ENCODE assay signal across 9 cellular contexts in the genomic region with DNA sequence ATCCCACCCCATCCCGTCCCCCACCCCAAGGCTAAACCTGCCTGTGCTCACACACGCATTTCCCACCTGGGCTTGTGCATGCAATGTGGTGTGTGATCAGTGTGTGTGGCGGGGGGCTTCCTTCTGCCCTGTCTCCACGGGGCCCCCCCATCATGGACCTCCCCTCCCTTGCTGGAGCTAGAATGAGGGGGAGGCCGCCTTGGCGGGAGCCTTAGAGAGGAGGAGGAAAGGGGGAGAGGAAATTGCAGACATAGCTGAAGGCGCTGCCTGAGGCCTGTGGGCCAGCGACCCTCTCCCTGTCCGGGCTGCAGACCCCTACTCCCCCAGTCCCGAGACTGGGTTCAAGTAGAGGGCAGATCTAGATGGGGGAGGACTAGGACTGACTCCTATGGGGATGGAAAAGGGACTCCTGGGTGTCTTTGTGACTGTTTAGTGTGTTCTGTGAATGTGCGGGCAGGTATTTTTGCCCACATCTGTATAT. TPM values are rescaled to one million over a fixed set of nuclear protein-coding genes. Genes with fewer than 3 reads are reported as not detected.
DNase-seq lines count a peak whose midpoint lies in the region; ATAC-seq and TF ChIP-seq lines count a peak whose summit lies in the region.
"Had no signal": no experiment of that assay in that cellular context is flagged by ENCODE, and none has a peak within 500 bp of the region (broad histone marks: within the 10 kb centered on the region; RNA-seq: fewer than 3 reads in every experiment).

No MANE protein-coding gene starts in this region.

- H3K27ac ChIP-seq in stomach = peak overlapping the region in 4 of 5 donors; percentile 80 to 93 (median 90)

- DNase-seq in activated CD4-positive, alpha-beta T cell treated with anti-CD3 and anti-CD28 coated beads, Interleukin-2, amount 10 ng/mL, durations not matched to agents 24 days and 14 days = no peak
- no peak for DNase-seq in activated CD4-positive, alpha-beta T cell treated with anti-CD3 and anti-CD28 coated beads for 4 hours
- DNase-seq in activated T-helper 1 cell treated with anti-CD3 and anti-CD28 coated beads, Interleukin-12 subunit alpha, Interleukin-12 subunit beta, Interleukin-2, Interleukin-4 antibody, amounts not matched to agents 30 ng/mL and 10 ng/mL and 1 ng/mL, durations not matched to agents 14 hours and 24 hours and 36 hours (ENCODE audit: low spot score) = no peak
- DNase-seq in immature natural killer cell (no peak), stomach (no peak), SKM-1 treated with dmso at 0.1 percent for 144 hours (lab: John Stamatoyannopoulos, UW; ENCODE audit: unreplicated experiment) (no peak), midbrain (lab: John Stamatoyannopoulos, UW) (no peak)
- DNase-seq: cerebellar nuclear complex had no signal

- TF ChIP-seq CTCF in stomach (IDR thresholded peaks at IDR 0.05) = no peak

- peak overlapping the region; percentile 72 to 85 (median 73) for H3K4me3 ChIP-seq in stomach

- TF ChIP-seq EP300 in stomach (IDR thresholded peaks at IDR 0.05) = no peak

- H3K36me3 ChIP-seq in stomach = no peaks in the 10 kb centered on the region

- H3K4me1 Mint-ChIP-seq in activated CD4-positive, alpha-beta T cell treated with anti-CD3 and anti-CD28 coated beads, Interleukin-2, amount 10 ng/mL, durations not matched to agents 24 days and 14 days = peaks cover 27% of the 10 kb centered on the region
- H3K4me1 Mint-ChIP-seq in activated T-helper 1 cell treated with anti-CD3 and anti-CD28 coated beads, Interleukin-12 subunit alpha, Interleukin-12 subunit beta, Interleukin-2, Interleukin-4 antibody, amounts not matched to agents 30 ng/mL and 10 ng/mL and 1 ng/mL, durations not matched to agents 14 hours and 24 hours and 36 hours (ENCODE audit: low read depth) = peaks cover 34% of the 10 kb centered on the region
- peaks cover 25 to 30% of the 10 kb centered on the region in 2 donors for H3K4me1 Mint-ChIP-seq in immature natural killer cell

- no peak for ATAC-seq in GM19395 (IDR thresholded peaks at IDR 0.05; ENCODE audit: unreplicated experiment)

- H3K4me1 ChIP-seq in stomach = peaks cover 34 to 50% (median 46%) of the 10 kb centered on the region in 4 donors

- TF ChIP-seq POLR2A in stomach (IDR thresholded peaks at IDR 0.05) = no peak

- H3K27me3 Mint-ChIP-seq in activated CD4-positive, alpha-beta T cell treated with anti-CD3 and anti-CD28 coated beads, Interleukin-2, amount 10 ng/mL, durations not matched to agents 24 days and 14 days = peaks cover 2% of the 10 kb centered on the region
- H3K27me3 Mint-ChIP-seq in activated T-helper 1 cell treated with anti-CD3 and anti-CD28 coated beads, Interleukin-12 subunit alpha, Interleukin-12 subunit beta, Interleukin-2, Interleukin-4 antibody, amounts not matched to agents 30 ng/mL and 10 ng/mL and 1 ng/mL, durations not matched to agents 14 hours and 24 hours and 36 hours (ENCODE audit: insufficient read depth) = peaks cover 6% of the 10 kb centered on the region
- H3K27me3 Mint-ChIP-seq in immature natural killer cell (ENCODE audit: low read depth in 3 of 3) = peaks cover 0 to 5% (median 2%) of the 10 kb centered on the region in 3 donors

- peak overlapping the region; percentile 84 for H3K4me3 Mint-ChIP-seq in activated CD4-positive, alpha-beta T cell treated with anti-CD3 and anti-CD28 coated beads, Interleukin-2, amount 10 ng/mL, durations not matched to agents 24 days and 14 days
- peak overlapping the region; percentile 80 for H3K4me3 Mint-ChIP-seq in activated T-helper 1 cell treated with anti-CD3 and anti-CD28 coated beads, Interleukin-12 subunit alpha, Interleukin-12 subunit beta, Interleukin-2, Interleukin-4 antibody, amounts not matched to agents 30 ng/mL and 10 ng/mL and 1 ng/mL, durations not matched to agents 14 hours and 24 hours and 36 hours
- peak overlapping the region; percentile 73 to 86 (median 85) for H3K4me3 Mint-ChIP-seq in immature natural killer cell

- H3K27ac Mint-ChIP-seq in activated CD4-positive, alpha-beta T cell treated with anti-CD3 and anti-CD28 coated beads, Interleukin-2, amount 10 ng/mL, durations not matched to agents 24 days and 14 days = no peak overlapping the region
- no peak overlapping the region for H3K27ac Mint-ChIP-seq in activated T-helper 1 cell treated with anti-CD3 and anti-CD28 coated beads, Interleukin-12 subunit alpha, Interleukin-12 subunit beta, Interleukin-2, Interleukin-4 antibody, amounts not matched to agents 30 ng/mL and 10 ng/mL and 1 ng/mL, durations not matched to agents 14 hours and 24 hours and 36 hours
- peak overlapping the region in 4 of 6 donors; percentile 40 to 78 (median 50) for H3K27ac Mint-ChIP-seq in immature natural killer cell

- peaks cover 0 to 18% (median 7%) of the 10 kb centered on the region in 3 donors for H3K27me3 ChIP-seq in stomach

- intact Hi-C loops in activated CD4-positive, alpha-beta T cell treated with anti-CD3 and anti-CD28 coated beads, Interleukin-2, amount 10 ng/mL, durations not matched to agents 24 days and 14 days (cut with micrococcal nuclease) = loop anchor here (5.0 kb wide), 2 partner anchors 43 to 63 kb away; a partner anchor contains a TSS
- intact Hi-C loops in activated T-helper 1 cell treated with anti-CD3 and anti-CD28 coated beads, Interleukin-12 subunit alpha, Interleukin-12 subunit beta, Interleukin-2, Interleukin-4 antibody, amounts not matched to agents 30 ng/mL and 10 ng/mL and 1 ng/mL, durations not matched to agents 14 hours and 24 hours and 36 hours (cut with micrococcal nuclease) = loop anchor here (5.0 kb wide), 1 partner anchor 63 kb away; a partner anchor contains a TSS
- intact Hi-C loops in stomach (cut with DNase I; ENCODE audit: low total_unique reads) = no loop called here

- no peaks in the 10 kb centered on the region for H3K9me3 ChIP-seq in stomach

- WGBS in stomach, 5 donors = 24 to 50% (median 35%) methylated on average over 6 to 11 of the region's 11 CpGs

- H3K36me3 Mint-ChIP-seq in activated CD4-positive, alpha-beta T cell treated with anti-CD3 and anti-CD28 coated beads, Interleukin-2, amount 10 ng/mL, durations not matched to agents 24 days and 14 days (ENCODE audit: low read depth) = peaks cover 7% of the 10 kb centered on the region
- peaks cover 2% of the 10 kb centered on the region for H3K36me3 Mint-ChIP-seq in activated T-helper 1 cell treated with anti-CD3 and anti-CD28 coated beads, Interleukin-12 subunit alpha, Interleukin-12 subunit beta, Interleukin-2, Interleukin-4 antibody, amounts not matched to agents 30 ng/mL and 10 ng/mL and 1 ng/mL, durations not matched to agents 14 hours and 24 hours and 36 hours (ENCODE audit: low read depth)
- no peaks in the 10 kb centered on the region for H3K36me3 Mint-ChIP-seq in immature natural killer cell

- no peaks in the 10 kb centered on the region for H3K9me3 Mint-ChIP-seq in activated CD4-positive, alpha-beta T cell treated with anti-CD3 and anti-CD28 coated beads, Interleukin-2, amount 10 ng/mL, durations not matched to agents 24 days and 14 days
- H3K9me3 Mint-ChIP-seq in activated T-helper 1 cell treated with anti-CD3 and anti-CD28 coated beads, Interleukin-12 subunit alpha, Interleukin-12 subunit beta, Interleukin-2, Interleukin-4 antibody, amounts not matched to agents 30 ng/mL and 10 ng/mL and 1 ng/mL, durations not matched to agents 14 hours and 24 hours and 36 hours = no peaks in the 10 kb centered on the region
- H3K9me3 Mint-ChIP-seq in immature natural killer cell = no peaks in the 10 kb centered on the region

RNA-seq across cellular contexts. Expression of a gene that starts 0.9 kb away (rescaled TPM):
- 7.5 and 9.0 TPM in 2 replicates for total RNA-seq in activated CD4-positive, alpha-beta T cell treated with anti-CD3 and anti-CD28 coated beads, Interleukin-2, amount 10 ng/mL, durations not matched to agents 24 days and 14 days
- 10.6 and 10.9 TPM in 2 replicates for total RNA-seq in activated T-helper 1 cell treated with anti-CD3 and anti-CD28 coated beads, Interleukin-12 subunit alpha, Interleukin-12 subunit beta, Interleukin-2, Interleukin-4 antibody, amounts not matched to agents 30 ng/mL and 10 ng/mL and 1 ng/mL, durations not matched to agents 14 hours and 24 hours and 36 hours
- polyA plus RNA-seq in immature natural killer cell (10 to 100 TPM in 2 of 3 donors, 1 to 10 TPM in 1; 8.8 to 29.2 (median 11.1) TPM), stomach (10 to 100 TPM; 29.0 to 35.0 (median 29.8) TPM)
- total RNA-seq in stomach = 10 to 100 TPM in 3 of 5 donors, 1 to 10 TPM in 1, not detected in 1; 8.3 to 67.2 (median 44.0) TPM

RNA-seq across cellular contexts. Expression of a gene that starts 18.2 kb away (rescaled TPM):
- total RNA-seq in activated CD4-positive, alpha-beta T cell treated with anti-CD3 and anti-CD28 coated beads, Interleukin-2, amount 10 ng/mL, durations not matched to agents 24 days and 14 days = 17.0 and 19.4 TPM in 2 replicates
- 7.5 and 8.3 TPM in 2 replicates for total RNA-seq in activated T-helper 1 cell treated with anti-CD3 and anti-CD28 coated beads, Interleukin-12 subunit alpha, Interleukin-12 subunit beta, Interleukin-2, Interleukin-4 antibody, amounts not matched to agents 30 ng/mL and 10 ng/mL and 1 ng/mL, durations not matched to agents 14 hours and 24 hours and 36 hours
- polyA plus RNA-seq in immature natural killer cell (under 1 TPM in 2 of 3 donors, not detected in 1; 0.26 to 0.96 TPM), stomach (1 to 10 TPM in 2 of 3 donors, under 1 TPM in 1; 0.76 to 2.7 (median 1.8) TPM)
- total RNA-seq in stomach = 100 to 1,000 TPM in 1 of 5 donors, 1 to 10 TPM in 3, not detected in 1; 3.5 to 120 (median 6.5) TPM

Comparison
In these comparisons a context has a peak if more than half of its experiments do, and no peak if none do; other contexts are left out.
1. H3K27ac Mint-ChIP-seq: peak in immature natural killer cell (4 of 6); none in activated CD4-positive, alpha-beta T cell treated with anti-CD3 and anti-CD28 coated beads, Interleukin-2, amount 10 ng/mL, durations not matched to agents 24 days and 14 days (single experiment) and activated T-helper 1 cell treated with anti-CD3 and anti-CD28 coated beads, Interleukin-12 subunit alpha, Interleukin-12 subunit beta, Interleukin-2, Interleukin-4 antibody, amounts not matched to agents 30 ng/mL and 10 ng/mL and 1 ng/mL, durations not matched to agents 14 hours and 24 hours and 36 hours (single experiment).
2. Peak in every context shown above with its lines, with median percentiles within 50 percentile points of each other: H3K4me3 Mint-ChIP-seq.